Comparison of ENCODE assay signal across 17 cellular contexts in genomic region chr3:136385457-136385856, GRCh38.
DNase-seq lines count a peak whose midpoint lies in the region; ATAC-seq, FAIRE-seq and TF ChIP-seq lines count a peak whose summit lies in the region.
"Had no signal": no experiment of that assay in that cellular context is flagged by ENCODE, and none has a peak within 500 bp of the region (broad histone marks: within the 10 kb centered on the region; RNA-seq: fewer than 3 reads in every experiment).

No MANE protein-coding gene starts in this region.

- H3K27me3 Mint-ChIP-seq in CD8-positive, alpha-beta memory T cell: no peaks in the 10 kb centered on the region
- H3K27me3 Mint-ChIP-seq: activated naive CD8-positive, alpha-beta T cell treated with anti-CD3 and anti-CD28 coated beads, Interleukin-2, amount 10 ng/mL, durations not matched to agents 7 days and 5 days; stimulated activated naive B cell treated with anti-CD40 and anti-IgM and Interleukin-4, amounts not matched to agents 10 μg/mL and 1 μg/mL and 100 μg/mL, for 72 hours had no signal

- 88 to 92% methylated on average over 2 of the region's 2 CpGs for WGBS in pancreas, 2 donors
- WGBS in transverse colon (ENCODE audit: low coverage in 1 of 2), 2 donors: 70% methylated on average over 2 of the region's 2 CpGs

- no peak for FAIRE-seq in pancreas (lab: Jason Lieb, UNC)
- FAIRE-seq: TTC549 had no signal

- H3K27ac Mint-ChIP-seq in CD8-positive, alpha-beta memory T cell: peak overlapping the region in 1 of 8 donors; percentile 27
- H3K27ac Mint-ChIP-seq: activated naive CD8-positive, alpha-beta T cell treated with anti-CD3 and anti-CD28 coated beads, Interleukin-2, amount 10 ng/mL, durations not matched to agents 7 days and 5 days; stimulated activated naive B cell treated with anti-CD40 and anti-IgM and Interleukin-4, amounts not matched to agents 10 μg/mL and 1 μg/mL and 100 μg/mL, for 72 hours had no signal

- no peaks in the 10 kb centered on the region for H3K4me1 ChIP-seq in pancreas
- no peaks in the 10 kb centered on the region for H3K4me1 ChIP-seq in CD8-positive, alpha-beta memory T cell (ENCODE audit: insufficient read depth, low read length)
- no peaks in the 10 kb centered on the region for H3K4me1 ChIP-seq in transverse colon
- H3K4me1 ChIP-seq: BE2C had no signal

- DNase-seq in pancreas: no peak
- no peak for DNase-seq in HuH-7 (ENCODE audit: low spot score)
- no peak for DNase-seq in CD8-positive, alpha-beta memory T cell
- no peak for DNase-seq in transverse colon
- DNase-seq: activated naive CD8-positive, alpha-beta T cell treated with anti-CD3 and anti-CD28 coated beads, Interleukin-2, amount 10 ng/mL, durations not matched to agents 7 days and 5 days; BE2C; DMS53; NCI-H1417 treated with DMSO at 0.1 percent for 48 hours; NCI-H69; SHP77; stimulated activated CD4-positive, alpha-beta T cell treated with anti-CD3 and anti-CD28 coated beads, Interleukin-2, amount 100 ng/mL, for 48 hours; stimulated activated naive B cell treated with anti-CD40 and anti-IgM and Interleukin-4, amounts not matched to agents 10 μg/mL and 1 μg/mL and 100 μg/mL, for 72 hours had no signal

- H3K36me3 ChIP-seq in pancreas (peaks cover 0 to 4% (median 0%) of the 10 kb centered on the region in 3 donors), transverse colon (no peaks in the 10 kb centered on the region)
- no peaks in the 10 kb centered on the region for H3K36me3 ChIP-seq in CD8-positive, alpha-beta memory T cell (ENCODE audit: insufficient read depth, low read length)
- H3K36me3 ChIP-seq: BE2C had no signal

- H3K9me3 ChIP-seq in pancreas (no peaks in the 10 kb centered on the region), transverse colon (no peaks in the 10 kb centered on the region)
- H3K9me3 ChIP-seq in CD8-positive, alpha-beta memory T cell (ENCODE audit: low read length): no peaks in the 10 kb centered on the region
- H3K9me3 ChIP-seq: BE2C had no signal

- H3K4me1 Mint-ChIP-seq in CD8-positive, alpha-beta memory T cell: peaks cover 0 to 4% (median 2%) of the 10 kb centered on the region in 3 donors

- H3K27me3 ChIP-seq in pancreas (no peaks in the 10 kb centered on the region), transverse colon (no peaks in the 10 kb centered on the region)
- no peaks in the 10 kb centered on the region for H3K27me3 ChIP-seq in CD8-positive, alpha-beta memory T cell (ENCODE audit: insufficient read depth, low read length, poor library complexity, severe bottlenecking)
- H3K27me3 ChIP-seq: BE2C had no signal

- H3K27ac ChIP-seq in pancreas: no peak overlapping the region
- no peak overlapping the region for H3K27ac ChIP-seq in CD8-positive, alpha-beta memory T cell (ENCODE audit: low read depth, low read length)
- no peak overlapping the region for H3K27ac ChIP-seq in transverse colon

- CTCF ChIA-PET in CD8-positive, alpha-beta memory T cell (lab: Charles Lee): interaction anchor here (2.8 kb wide), 1 partner anchor 628 kb away, joined by 6 read pairs; no protein-coding TSS in a partner anchor

- H3K9me3 Mint-ChIP-seq in CD8-positive, alpha-beta memory T cell: no peaks in the 10 kb centered on the region
- H3K9me3 Mint-ChIP-seq: activated naive CD8-positive, alpha-beta T cell treated with anti-CD3 and anti-CD28 coated beads, Interleukin-2, amount 10 ng/mL, durations not matched to agents 7 days and 5 days; stimulated activated naive B cell treated with anti-CD40 and anti-IgM and Interleukin-4, amounts not matched to agents 10 μg/mL and 1 μg/mL and 100 μg/mL, for 72 hours had no signal

- H3K4me3 Mint-ChIP-seq in CD8-positive, alpha-beta memory T cell: no peak overlapping the region
- H3K4me3 Mint-ChIP-seq: activated naive CD8-positive, alpha-beta T cell treated with anti-CD3 and anti-CD28 coated beads, Interleukin-2, amount 10 ng/mL, durations not matched to agents 7 days and 5 days; stimulated activated naive B cell treated with anti-CD40 and anti-IgM and Interleukin-4, amounts not matched to agents 10 μg/mL and 1 μg/mL and 100 μg/mL, for 72 hours had no signal

- ATAC-seq in GM18502 (IDR thresholded peaks at IDR 0.05; ENCODE audit: poor library complexity, unreplicated experiment): peak; percentile 96
- ATAC-seq in GM19395 (IDR thresholded peaks at IDR 0.05; ENCODE audit: unreplicated experiment): peak; percentile 96
- ATAC-seq in HG02759 (IDR thresholded peaks at IDR 0.05; ENCODE audit: unreplicated experiment): peak; percentile 60
- ATAC-seq in HG03571 (IDR thresholded peaks at IDR 0.05; ENCODE audit: unreplicated experiment): peak; percentile 81
- no peak for ATAC-seq in pancreas
- ATAC-seq: stimulated activated naive B cell treated with anti-CD40 and anti-IgM and Interleukin-4, amounts not matched to agents 10 μg/mL and 1 μg/mL and 100 μg/mL, for 72 hours had no signal

- H3K4me3 ChIP-seq in pancreas (no peak overlapping the region), transverse colon (no peak overlapping the region)
- no peak overlapping the region for H3K4me3 ChIP-seq in CD8-positive, alpha-beta memory T cell (ENCODE audit: low read length)

- POLR2A ChIA-PET in CD8-positive, alpha-beta memory T cell (lab: Charles Lee): no interaction called here

- TF ChIP-seq EP300 in transverse colon (IDR thresholded peaks at IDR 0.05; ENCODE audit: low read depth): no peak

- TF ChIP-seq CTCF in pancreas (IDR thresholded peaks at IDR 0.05) (no peak), transverse colon (IDR thresholded peaks at IDR 0.05) (no peak)

- no peak for TF ChIP-seq POLR2A in transverse colon (IDR thresholded peaks at IDR 0.05)

- in situ Hi-C loops in transverse colon (cut with MboI; ENCODE audit: low pct_ligation_motif_present in 1 of 4, low pct_unique_long_range_greater_than_20kb in 1 of 4, low sequenced_read_pairs in 3 of 4): loop anchor here in 3 of 4 donors (10.0 to 25.0 kb wide), 4 partner anchors 298 to 627 kb away; no protein-coding TSS in a partner anchor

- H3K36me3 Mint-ChIP-seq in CD8-positive, alpha-beta memory T cell: peaks cover 0 to 9% (median 5%) of the 10 kb centered on the region in 3 donors

- intact Hi-C loops in pancreas (cut with DNase I): no loop called here
- intact Hi-C loops in transverse colon (cut with DNase I; ENCODE audit: low total_unique reads): no loop called here

Comparison
In these comparisons a context has a peak if more than half of its experiments do, and no peak if none do; other contexts are left out.
1. ATAC-seq: peak in GM18502 (single experiment), GM19395 (single experiment), HG02759 (single experiment) and HG03571 (single experiment); none in pancreas (0 of 4).